In genomic region chr7:99954643-99955042, GRCh38 we compare ENCODE assay signal across 14 cellular contexts. TPM values are rescaled to one million over a fixed set of nuclear protein-coding genes. Genes with fewer than 3 reads are reported as not detected.
"Had no signal": no experiment of that assay in that cellular context is flagged by ENCODE, and none has a peak within 500 bp of the region (broad histone marks: within the 10 kb centered on the region; RNA-seq: fewer than 3 reads in every experiment).

No MANE protein-coding gene starts in this region.

RNA-seq across cellular contexts. Expression of gene AZGP1, which starts 21.2 kb away (rescaled TPM):
- total RNA-seq: activated CD4-positive, alpha-beta memory T cell treated with anti-CD3 and anti-CD28 coated beads, Interleukin-2, amount 10 ng/mL, durations not matched to agents 7 days and 5 days; activated CD4-positive, alpha-beta T cell treated with anti-CD3 and anti-CD28 coated beads for 36 hours; activated CD4-positive, alpha-beta T cell treated with anti-CD3 and anti-CD28 coated beads, Interleukin-2, amount 10 ng/mL, durations not matched to agents 7 days and 5 days; activated CD8-positive, alpha-beta memory T cell treated with anti-CD3 and anti-CD28 coated beads, Interleukin-2, amount 10 ng/mL, durations not matched to agents 7 days and 5 days; activated CD8-positive, alpha-beta T cell treated with anti-CD3 and anti-CD28 coated beads, Interleukin-2, amount 10 ng/mL, durations not matched to agents 7 days and 5 days; activated naive CD8-positive, alpha-beta T cell treated with anti-CD3 and anti-CD28 coated beads, Interleukin-2, amount 10 ng/mL, durations not matched to agents 7 days and 5 days; activated T-helper 1 cell treated with anti-CD3 and anti-CD28 coated beads, Interleukin-12 subunit alpha, Interleukin-12 subunit beta, Interleukin-2, Interleukin-4 antibody, amounts not matched to agents 30 ng/mL and 10 ng/mL and 1 ng/mL, durations not matched to agents 14 hours and 24 hours and 36 hours; ascending aorta; T-helper 1 cell treated with Interleukin-12 subunit alpha and Interleukin-12 subunit beta and Interleukin-4 antibody, amounts not matched to agents 30 ng/mL and 1 ng/mL, for 36 hours; T-helper 17 cell; T-helper 2 cell treated with Interferon-gamma antibody and Interleukin-4, amounts not matched to agents 100 ng/mL and 5 ng/mL, for 36 hours had no signal

RNA-seq across cellular contexts. Expression of gene GJC3, which starts 25.2 kb away (rescaled TPM):
- total RNA-seq: activated CD4-positive, alpha-beta memory T cell treated with anti-CD3 and anti-CD28 coated beads, Interleukin-2, amount 10 ng/mL, durations not matched to agents 7 days and 5 days; activated CD8-positive, alpha-beta memory T cell treated with anti-CD3 and anti-CD28 coated beads, Interleukin-2, amount 10 ng/mL, durations not matched to agents 7 days and 5 days; activated naive CD8-positive, alpha-beta T cell treated with anti-CD3 and anti-CD28 coated beads, Interleukin-2, amount 10 ng/mL, durations not matched to agents 7 days and 5 days; activated T-helper 17 cell treated with anti-CD3 and anti-CD28 coated beads, Interleukin-2, amount 50 U/mL, for 72 hours; ascending aorta; cardiac septum; cerebellum had no signal
